11 cellular contexts compared by ENCODE assay signal in genomic region chr1:91651671-91652071, GRCh38.
DNase-seq lines count a peak whose midpoint lies in the region; ATAC-seq and TF ChIP-seq lines count a peak whose summit lies in the region.
"Had no signal": no experiment of that assay in that cellular context is flagged by ENCODE, and none has a peak within 500 bp of the region (broad histone marks: within the 10 kb centered on the region; RNA-seq: fewer than 3 reads in every experiment).

No MANE protein-coding gene starts in this region.

- peaks cover 22 to 26% of the 10 kb centered on the region in 2 donors for H3K4me1 Mint-ChIP-seq in natural killer cell treated with Interleukin-12 subunit alpha and Interleukin-12 subunit beta and Interleukin-15 and Interleukin-18, amount 100 ng/mL, for 72 hours (ENCODE audit: low read depth in 2 of 2)
- H3K4me1 Mint-ChIP-seq: stimulated activated naive CD8-positive, alpha-beta T cell treated with anti-CD3 and anti-CD28 coated beads, Interleukin-15, amount 100 ng/mL, for 72 hours had no signal

- no peaks in the 10 kb centered on the region for H3K4me1 ChIP-seq in colonic mucosa
- H3K4me1 ChIP-seq in thoracic aorta (ENCODE audit: control insufficient read depth in 1 of 2, low read depth in 2 of 2) = peaks cover 3 to 25% of the 10 kb centered on the region in 2 donors

- H3K36me3 Mint-ChIP-seq in natural killer cell treated with Interleukin-12 subunit alpha and Interleukin-12 subunit beta and Interleukin-15 and Interleukin-18, amount 100 ng/mL, for 72 hours = no peaks in the 10 kb centered on the region

- ATAC-seq in thoracic aorta (ENCODE audit: insufficient number of reproducible peaks, low FRiP score, low read depth) (no peak), GM18861 (IDR thresholded peaks at IDR 0.05; ENCODE audit: unreplicated experiment) (no peak)
- no peak for ATAC-seq in natural killer cell treated with Interleukin-12 subunit alpha and Interleukin-12 subunit beta and Interleukin-15 and Interleukin-18, amount 100 ng/mL, for 72 hours
- ATAC-seq: activated T-helper 17 cell treated with anti-CD3 and anti-CD28 coated beads, Interleukin-2, amount 50 U/mL, for 72 hours; stimulated activated naive CD8-positive, alpha-beta T cell treated with anti-CD3 and anti-CD28 coated beads, Interleukin-15, amount 100 ng/mL, for 72 hours had no signal

- no peaks in the 10 kb centered on the region for H3K27me3 Mint-ChIP-seq in natural killer cell treated with Interleukin-12 subunit alpha and Interleukin-12 subunit beta and Interleukin-15 and Interleukin-18, amount 100 ng/mL, for 72 hours
- H3K27me3 Mint-ChIP-seq: activated T-helper 17 cell treated with anti-CD3 and anti-CD28 coated beads, Interleukin-2, amount 50 U/mL, for 72 hours; stimulated activated naive CD8-positive, alpha-beta T cell treated with anti-CD3 and anti-CD28 coated beads, Interleukin-15, amount 100 ng/mL, for 72 hours had no signal

- TF ChIP-seq CTCF in colonic mucosa (IDR thresholded peaks at IDR 0.05) = no peak
- TF ChIP-seq CTCF in lower leg skin (IDR thresholded peaks at IDR 0.05) = no peak
- no peak for TF ChIP-seq CTCF in thoracic aorta (IDR thresholded peaks at IDR 0.05)

- H3K27me3 ChIP-seq in colonic mucosa (no peaks in the 10 kb centered on the region), thoracic aorta (replicated peaks; ENCODE audit: insufficient read depth) (no peaks in the 10 kb centered on the region)

- DNase-seq in LoVo (ENCODE audit: low spot score) (peak; percentile 19), colonic mucosa (peak; percentile 32), lower leg skin (ENCODE audit: low spot score in 2 of 2) (peak; percentile 54 to 84), thoracic aorta (ENCODE audit: low spot score) (peak; percentile 40), SW 1271 (lab: John Stamatoyannopoulos, UW) (no peak), occipital lobe (lab: John Stamatoyannopoulos, UW) (no peak)
- DNase-seq in natural killer cell treated with Interleukin-12 subunit alpha and Interleukin-12 subunit beta and Interleukin-15 and Interleukin-18, amount 100 ng/mL, for 72 hours (ENCODE audit: low spot score) = no peak
- DNase-seq: NCI-H2081; stimulated activated naive CD8-positive, alpha-beta T cell treated with anti-CD3 and anti-CD28 coated beads, Interleukin-15, amount 100 ng/mL, for 72 hours had no signal

- WGBS in lower leg skin, 2 donors = 44 to 46% methylated on average over 5 of the region's 5 CpGs

- TF ChIP-seq POLR2A in lower leg skin (IDR thresholded peaks at IDR 0.05) = no peak

- H3K9ac ChIP-seq in colonic mucosa (ENCODE audit: low read depth in 2 of 2, low read length in 2 of 2) = no peak overlapping the region

- peaks cover 3% of the 10 kb centered on the region for H3K9me3 Mint-ChIP-seq in natural killer cell treated with Interleukin-12 subunit alpha and Interleukin-12 subunit beta and Interleukin-15 and Interleukin-18, amount 100 ng/mL, for 72 hours
- H3K9me3 Mint-ChIP-seq: activated T-helper 17 cell treated with anti-CD3 and anti-CD28 coated beads, Interleukin-2, amount 50 U/mL, for 72 hours had no signal

- no peak overlapping the region for H3K4me3 ChIP-seq in colonic mucosa
- no peak overlapping the region for H3K4me3 ChIP-seq in lower leg skin (ENCODE audit: low read depth, poor library complexity, severe bottlenecking)
- H3K4me3 ChIP-seq in thoracic aorta = no peak overlapping the region

- intact Hi-C loops in colonic mucosa (cut with DNase I) = no loop called here
- intact Hi-C loops in lower leg skin (cut with DNase I; ENCODE audit: low total_unique reads) = no loop called here

- H3K36me3 ChIP-seq in colonic mucosa (no peaks in the 10 kb centered on the region), thoracic aorta (no peaks in the 10 kb centered on the region)

- H3K4me3 Mint-ChIP-seq in natural killer cell treated with Interleukin-12 subunit alpha and Interleukin-12 subunit beta and Interleukin-15 and Interleukin-18, amount 100 ng/mL, for 72 hours = no peak overlapping the region
- H3K4me3 Mint-ChIP-seq: activated T-helper 17 cell treated with anti-CD3 and anti-CD28 coated beads, Interleukin-2, amount 50 U/mL, for 72 hours; stimulated activated naive CD8-positive, alpha-beta T cell treated with anti-CD3 and anti-CD28 coated beads, Interleukin-15, amount 100 ng/mL, for 72 hours had no signal

- no peak overlapping the region for H3K27ac Mint-ChIP-seq in natural killer cell treated with Interleukin-12 subunit alpha and Interleukin-12 subunit beta and Interleukin-15 and Interleukin-18, amount 100 ng/mL, for 72 hours
- H3K27ac Mint-ChIP-seq: activated T-helper 17 cell treated with anti-CD3 and anti-CD28 coated beads, Interleukin-2, amount 50 U/mL, for 72 hours; stimulated activated naive CD8-positive, alpha-beta T cell treated with anti-CD3 and anti-CD28 coated beads, Interleukin-15, amount 100 ng/mL, for 72 hours had no signal

- H3K9me3 ChIP-seq in colonic mucosa (no peaks in the 10 kb centered on the region), thoracic aorta (no peaks in the 10 kb centered on the region)

- H3K27ac ChIP-seq in colonic mucosa = peak overlapping the region; percentile 61
- H3K27ac ChIP-seq in thoracic aorta = peak overlapping the region; percentile 49 to 69

Comparison
In these comparisons a context has a peak if more than half of its experiments do, and no peak if none do; other contexts are left out.
1. DNase-seq: peak in LoVo (single experiment), colonic mucosa (single experiment), lower leg skin (2 of 2) and thoracic aorta (single experiment); none in natural killer cell treated with Interleukin-12 subunit alpha and Interleukin-12 subunit beta and Interleukin-15 and Interleukin-18, amount 100 ng/mL, for 72 hours (single experiment), SW 1271 (0 of 2) and occipital lobe (single experiment).